ENCODE assay signal across 15 cellular contexts in genomic region chr21:44419679-44420078, GRCh38. TPM values are rescaled to one million over a fixed set of nuclear protein-coding genes. Genes with fewer than 3 reads are reported as not detected.
DNase-seq lines count a peak whose midpoint lies in the region; ATAC-seq and TF ChIP-seq lines count a peak whose summit lies in the region.
"Had no signal": no experiment of that assay in that cellular context is flagged by ENCODE, and none has a peak within 500 bp of the region (broad histone marks: within the 10 kb centered on the region; RNA-seq: fewer than 3 reads in every experiment).

No MANE protein-coding gene starts in this region.

- H3K27me3 ChIP-seq in left ventricle myocardium inferior (ENCODE audit: low read depth), result peaks cover 32% of the 10 kb centered on the region
- H3K27me3 ChIP-seq: MG63 had no signal

- no peak overlapping the region for H3K4me3 ChIP-seq in left ventricle myocardium inferior
- H3K4me3 ChIP-seq: GM23338, MG63 had no signal

- no peak for TF ChIP-seq CTCF in left ventricle myocardium inferior (IDR thresholded peaks at IDR 0.05; ENCODE audit: borderline replicate concordance)

- H3K4me1 ChIP-seq in left ventricle myocardium inferior, result no peaks in the 10 kb centered on the region

- H3K27ac ChIP-seq in left ventricle myocardium inferior (replicated peaks), result no peak overlapping the region

- no peaks in the 10 kb centered on the region for H3K36me3 ChIP-seq in left ventricle myocardium inferior
- H3K36me3 ChIP-seq: MG63 had no signal

- DNase-seq in left ventricle myocardium inferior, result peak; percentile 6
- no peak for DNase-seq in left ventricle myocardium superior
- DNase-seq in ecto neural progenitor cell (ENCODE audit: low spot score), result peak; percentile 30
- DNase-seq in mesenteric fat pad (ENCODE audit: low spot score), result peak; percentile 5
- DNase-seq in NCI-H1930 (lab: John Stamatoyannopoulos, UW), result no peak
- DNase-seq: ACHN, DND-41, GDM1, HFFc6, MG63, NCI-H2029, NCI-H510A treated with DMSO at 0.1 percent for 48 hours had no signal

- intact Hi-C loops in left ventricle myocardium inferior (cut with micrococcal nuclease), result no loop called here
- intact Hi-C loops in left ventricle myocardium superior (cut with micrococcal nuclease), result no loop called here

- ATAC-seq in left ventricle myocardium superior (no peak), GM21723 (IDR thresholded peaks at IDR 0.05; ENCODE audit: unreplicated experiment) (no peak), HG03439 (IDR thresholded peaks at IDR 0.05; ENCODE audit: unreplicated experiment) (no peak)
- ATAC-seq: GM23338 had no signal

- H3K9me3 ChIP-seq in left ventricle myocardium inferior (replicated peaks), result no peaks in the 10 kb centered on the region
- H3K9me3 ChIP-seq: MG63 had no signal

RNA-seq across cellular contexts. Expression of gene LRRC3, which starts 35.6 kb away (rescaled TPM):
- 1.8 TPM for total RNA-seq in left ventricle myocardium inferior
- 2.1 TPM for total RNA-seq in left ventricle myocardium superior
- 3.8 TPM for total RNA-seq in mesenteric fat pad
- total RNA-seq: HFFc6 had no signal

Comparison
In these comparisons a context has a peak if more than half of its experiments do, and no peak if none do; other contexts are left out.
1. DNase-seq: peak in left ventricle myocardium inferior (single experiment), ecto neural progenitor cell (single experiment) and mesenteric fat pad (single experiment); none in left ventricle myocardium superior (single experiment) and NCI-H1930 (0 of 2).